In the genomic region with DNA sequence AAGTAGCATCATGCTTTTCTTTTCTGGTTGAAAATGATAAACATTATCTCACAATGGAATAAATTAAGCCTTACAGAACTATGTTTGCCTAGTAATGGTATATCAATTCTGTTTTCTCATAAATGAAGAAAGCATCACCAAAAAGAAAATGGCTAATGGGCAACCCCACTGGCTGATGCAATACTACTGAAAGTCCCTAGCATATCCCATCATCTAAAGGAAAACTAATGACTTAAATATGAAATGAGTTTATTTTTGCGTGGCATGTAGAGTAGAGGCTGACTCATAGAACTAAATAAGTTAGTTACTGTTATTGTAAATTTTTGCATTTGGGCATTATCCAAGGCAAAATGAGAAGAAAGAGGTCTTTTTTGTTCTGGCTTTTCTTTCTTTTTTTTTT, we compare ENCODE assay signal across 18 cellular contexts.
A peak's percentile ranks its signal among the peaks of the same experiment; 100 is the strongest.
DNase-seq lines count a peak whose midpoint lies in the region; ATAC-seq, FAIRE-seq and TF ChIP-seq lines count a peak whose summit lies in the region.
"Had no signal": no experiment of that assay in that cellular context is flagged by ENCODE, and none has a peak within 500 bp of the region (broad histone marks: within the 10 kb centered on the region; RNA-seq: fewer than 3 reads in every experiment).

No MANE protein-coding gene starts in this region.

- H3K4me2 ChIP-seq in IMR-90 (ENCODE audit: low read depth, low read length) = no peak overlapping the region
- no peak overlapping the region for H3K4me2 ChIP-seq in K562 (ENCODE audit: insufficient read depth, low read length)
- H3K4me2 ChIP-seq: BLaER1 treated with 17β-estradiol and CSF1 and Interleukin-3, amounts not matched to agents 10 nM and 100 nM had no signal

- TF ChIP-seq RAD21 in IMR-90 (IDR thresholded peaks at IDR 0.05; ENCODE audit: low read length) (no peak), K562 (CRISPR knock-in tag; conservative IDR thresholded peaks at IDR 0.05 in 1 of 2, IDR thresholded peaks at IDR 0.05 in 1 of 2) (no peak)

- POLR2A ChIA-PET in IMR-90 (lab: Charles Lee; ENCODE audit: unreplicated experiment) = no interaction called here
- POLR2A ChIA-PET in K562 (lab: Yijun Ruan, JAX) = no interaction called here

- H3K36me3 ChIP-seq in IMR-90 (ENCODE audit: control insufficient read depth, insufficient read depth, low read length) (no peaks in the 10 kb centered on the region), K562 (ENCODE audit: control insufficient read depth, insufficient read depth, low read length) (no peaks in the 10 kb centered on the region), heart left ventricle (no peaks in the 10 kb centered on the region)
- H3K36me3 ChIP-seq: BLaER1 treated with 17β-estradiol and CSF1 and Interleukin-3, amounts not matched to agents 10 nM and 100 nM had no signal

- no peak overlapping the region for H3K14ac ChIP-seq in IMR-90 (replicated peaks; ENCODE audit: low read depth, low read length)

- CTCF ChIA-PET in IMR-90 (lab: Yijun Ruan, JAX) (no interaction called here), K562 (lab: Yijun Ruan, JAX; ENCODE audit: low intra/inter-chr PET ratio) (no interaction called here)

- no peak for FAIRE-seq in K562 (lab: Jason Lieb, UNC)
- FAIRE-seq: HepG2 had no signal

- TF ChIP-seq EP300 in K562 (IDR thresholded peaks at IDR 0.05; ENCODE audit: low read length) = no peak

- H2AFZ ChIP-seq in IMR-90 (replicated peaks; ENCODE audit: low read length, poor library complexity) (no peak overlapping the region), K562 (ENCODE audit: low read depth, low read length) (no peak overlapping the region)

- no peak overlapping the region for H2BK15ac ChIP-seq in IMR-90 (ENCODE audit: low read depth, low read length)

- in situ Hi-C loops in IMR-90 (cut with MboI; ENCODE audit: low sequenced_read_pairs) (no loop called here), K562 (cut with MboI) (no loop called here)

- no peak for ATAC-seq in IMR-90 (ENCODE audit: low read depth)
- ATAC-seq in K562 = no peak
- no peak for ATAC-seq in heart left ventricle
- ATAC-seq: CD8-positive, alpha-beta T cell; HCT116; HepG2 had no signal

- H4K8ac ChIP-seq in IMR-90 (ENCODE audit: low read depth in 2 of 2, low read length in 2 of 2) = no peak overlapping the region

- H4K20me1 ChIP-seq in IMR-90 (ENCODE audit: insufficient read depth, low read length) (no peaks in the 10 kb centered on the region), K562 (replicated peaks; ENCODE audit: control insufficient read depth, insufficient read depth, low read length) (no peaks in the 10 kb centered on the region)
- H4K20me1 ChIP-seq: BLaER1 treated with 17β-estradiol and CSF1 and Interleukin-3, amounts not matched to agents 10 nM and 100 nM had no signal

- H3K9ac ChIP-seq in IMR-90 (ENCODE audit: low read depth, low read length) = no peak overlapping the region
- H3K9ac ChIP-seq in K562 (ENCODE audit: insufficient read depth in 1 of 2, low read depth in 2 of 2, low read length in 2 of 2) = no peak overlapping the region
- H3K9ac ChIP-seq: BLaER1 treated with 17β-estradiol and CSF1 and Interleukin-3, amounts not matched to agents 10 nM and 100 nM had no signal

- no peak overlapping the region for H3K56ac ChIP-seq in IMR-90 (ENCODE audit: extremely low read depth, insufficient read depth, low read length)

- WGBS in IMR-90 (ENCODE audit: extremely low coverage in 2 of 2, insufficient read length in 1 of 2), 2 experiments = no CpG with 5 or more reads among the region's 1 CpG
- WGBS in K562 (ENCODE audit: insufficient coverage, low coverage, missing lambda C conversion rate) = 0% methylated on average over 1 of the region's 1 CpG
- 36 to 85% (median 50%) methylated on average over 1 of the region's 1 CpG for WGBS in heart left ventricle, 4 donors

- H3K79me2 ChIP-seq in K562 (ENCODE audit: control insufficient read depth, insufficient read depth, low read length) = no peaks in the 10 kb centered on the region

- DNase-seq in IMR-90 (peak; percentile 9), OCI-M1 (lab: John Stamatoyannopoulos, UW) (peak; percentile 49), K562 (ENCODE audit: extremely low read depth in 1 of 4, low spot score in 3 of 4) (no peak), fibroblast of peridontal ligament (ENCODE audit: extremely low read depth) (peak; percentile 8), heart left ventricle (no peak), NCI-H2029 (lab: John Stamatoyannopoulos, UW) (no peak)
- no peak for DNase-seq in activated CD4-positive, alpha-beta T cell treated with anti-CD3 and anti-CD28 coated beads for 1 hour
- no peak for DNase-seq in central memory CD4-positive, alpha-beta T cell
- DNase-seq: Calu3; CD8-positive, alpha-beta T cell; DMS79 treated with DMSO at 0.1 percent for 48 hours; GF-D8; GOT3; H7; HFFc6 had no signal

- H3K9me1 ChIP-seq in IMR-90 (ENCODE audit: insufficient read depth, low read length) (no peaks in the 10 kb centered on the region), K562 (ENCODE audit: control insufficient read depth, insufficient read depth, low read length) (no peaks in the 10 kb centered on the region)

- BruUV-seq in IMR-90 (replicated peaks; lab: Mats Ljungman, UMichigan) (no TSS peak), K562 (replicated peaks; lab: Mats Ljungman, UMichigan) (no TSS peak)

- no peak overlapping the region for H4K91ac ChIP-seq in IMR-90 (ENCODE audit: insufficient read depth, low read depth, low read length)

- TF ChIP-seq CTCF in IMR-90 (conservative IDR thresholded peaks at IDR 0.05; ENCODE audit: low read depth, low read length) (no peak), K562 (IDR thresholded peaks at IDR 0.05 in 2 of 3, conservative IDR thresholded peaks at IDR 0.05 in 1 of 3; ENCODE audit: insufficient read depth in 2 of 3, low read depth in 1 of 3, low read length in 3 of 3) (no peak), heart left ventricle (IDR thresholded peaks at IDR 0.05) (no peak)

- H2AK9ac ChIP-seq in IMR-90 (replicated peaks; ENCODE audit: low read depth, low read length, poor library complexity) = no peak overlapping the region

- H2AK5ac ChIP-seq in IMR-90 (ENCODE audit: low read depth, low read length) = no peak overlapping the region

- TF ChIP-seq POLR2A in IMR-90 (IDR thresholded peaks at IDR 0.05; ENCODE audit: low read depth, low read length) (no peak), K562 (conservative IDR thresholded peaks at IDR 0.05) (no peak), heart left ventricle (IDR thresholded peaks at IDR 0.05) (no peak)

- H2BK20ac ChIP-seq in IMR-90 (ENCODE audit: low read depth, low read length) = no peak overlapping the region

- H3K79me1 ChIP-seq in IMR-90 (ENCODE audit: low read depth in 1 of 2, low read length in 2 of 2) = no peaks in the 10 kb centered on the region

- H3K18ac ChIP-seq in IMR-90 (ENCODE audit: low read depth, low read length) = no peak overlapping the region

- no peak overlapping the region for H3K4ac ChIP-seq in IMR-90 (ENCODE audit: low read depth, low read length)

- H2BK5ac ChIP-seq in IMR-90 (ENCODE audit: low read depth, low read length, poor library complexity, severe bottlenecking) = no peak overlapping the region

- H3K4me3 ChIP-seq in IMR-90 (ENCODE audit: insufficient read depth, low read depth, low read length) (no peak overlapping the region), K562 (no peak overlapping the region), heart left ventricle (no peak overlapping the region)
- H3K4me3 ChIP-seq: BLaER1 treated with 17β-estradiol and CSF1 and Interleukin-3, amounts not matched to agents 10 nM and 100 nM had no signal

- peaks cover 3% of the 10 kb centered on the region; the same call in 1 of the 2 replicates for H3K9me3 ChIP-seq in IMR-90 (ENCODE audit: control insufficient read depth, insufficient read depth, low read length)
- H3K9me3 ChIP-seq in K562 (replicated peaks; ENCODE audit: control insufficient read depth, insufficient read depth, low read depth, low read length) = no peaks in the 10 kb centered on the region
- peaks cover 0 to 5% (median 0%) of the 10 kb centered on the region in 12 donors for H3K9me3 ChIP-seq in heart left ventricle
- H3K9me3 ChIP-seq: BLaER1 treated with 17β-estradiol and CSF1 and Interleukin-3, amounts not matched to agents 10 nM and 100 nM had no signal

- H3K4me1 ChIP-seq in IMR-90 (ENCODE audit: control insufficient read depth, insufficient read depth, low read length) = no peaks in the 10 kb centered on the region
- no peaks in the 10 kb centered on the region for H3K4me1 ChIP-seq in K562 (replicated peaks in 1 of 2; ENCODE audit: control insufficient read depth in 2 of 2, insufficient read depth in 2 of 2, low read length in 2 of 2)
- no peaks in the 10 kb centered on the region for H3K4me1 ChIP-seq in heart left ventricle
- H3K4me1 ChIP-seq: BLaER1 treated with 17β-estradiol and CSF1 and Interleukin-3, amounts not matched to agents 10 nM and 100 nM had no signal

- H4K5ac ChIP-seq in IMR-90 (ENCODE audit: low read depth, low read length) = no peak overlapping the region

- H3K27ac ChIP-seq in IMR-90 (ENCODE audit: insufficient read depth, low read length) (no peak overlapping the region), K562 (ENCODE audit: extremely low read depth, low read depth, low read length) (no peak overlapping the region), heart left ventricle (no peak overlapping the region)
- H3K27ac ChIP-seq: BLaER1 treated with 17β-estradiol and CSF1 and Interleukin-3, amounts not matched to agents 10 nM and 100 nM had no signal

- dilution Hi-C loops in IMR-90 (cut with HindIII; ENCODE audit: low sequenced_read_pairs, unreplicated experiment) = no loop called here

- intact Hi-C loops in IMR-90 (cut with micrococcal nuclease) (no loop called here), K562 (cut with micrococcal nuclease) (no loop called here), heart left ventricle (cut with DNase I) (no loop called here)

- H2BK120ac ChIP-seq in IMR-90 (ENCODE audit: low read depth, low read length) = no peak overlapping the region

- H3K27me3 ChIP-seq in IMR-90 (ENCODE audit: control insufficient read depth, insufficient read depth, low read length) (no peaks in the 10 kb centered on the region), K562 (ENCODE audit: control insufficient read depth in 2 of 2, insufficient read depth in 2 of 2, low read length in 2 of 2) (no peaks in the 10 kb centered on the region), heart left ventricle (no peaks in the 10 kb centered on the region)
- H3K27me3 ChIP-seq: BLaER1 treated with 17β-estradiol and CSF1 and Interleukin-3, amounts not matched to agents 10 nM and 100 nM had no signal

- no peak overlapping the region for H3K23ac ChIP-seq in IMR-90 (ENCODE audit: low read depth, low read length)

TF ChIP-seq in IMR-90, 13 proteins besides CTCF, POLR2A, EP300 and RAD21 (continues in another document):
- TF ChIP-seq CEBPB (IDR thresholded peaks at IDR 0.05; ENCODE audit: low read depth, low read length) = no peak
- no peak for TF ChIP-seq RFX5 (IDR thresholded peaks at IDR 0.05; ENCODE audit: low read depth, low read length)
- no peak for TF ChIP-seq NFE2L2 (IDR thresholded peaks at IDR 0.05; ENCODE audit: low read depth, low read length)

TF ChIP-seq in K562, 482 proteins besides CTCF, POLR2A, EP300 and RAD21 (continues in another document):
- TF ChIP-seq GATAD2A (IDR thresholded peaks at IDR 0.05) = no peak

Comparison
In these comparisons a context has a peak if more than half of its experiments do, and no peak if none do; other contexts are left out.
1. DNase-seq: peak in IMR-90 (single experiment), OCI-M1 (single experiment) and fibroblast of peridontal ligament (single experiment); none in K562 (0 of 4), heart left ventricle (0 of 5), NCI-H2029 (single experiment), activated CD4-positive, alpha-beta T cell treated with anti-CD3 and anti-CD28 coated beads for 1 hour (single experiment) and central memory CD4-positive, alpha-beta T cell (single experiment).